Comparison of ENCODE assay signal across 12 cellular contexts in the genomic region with DNA sequence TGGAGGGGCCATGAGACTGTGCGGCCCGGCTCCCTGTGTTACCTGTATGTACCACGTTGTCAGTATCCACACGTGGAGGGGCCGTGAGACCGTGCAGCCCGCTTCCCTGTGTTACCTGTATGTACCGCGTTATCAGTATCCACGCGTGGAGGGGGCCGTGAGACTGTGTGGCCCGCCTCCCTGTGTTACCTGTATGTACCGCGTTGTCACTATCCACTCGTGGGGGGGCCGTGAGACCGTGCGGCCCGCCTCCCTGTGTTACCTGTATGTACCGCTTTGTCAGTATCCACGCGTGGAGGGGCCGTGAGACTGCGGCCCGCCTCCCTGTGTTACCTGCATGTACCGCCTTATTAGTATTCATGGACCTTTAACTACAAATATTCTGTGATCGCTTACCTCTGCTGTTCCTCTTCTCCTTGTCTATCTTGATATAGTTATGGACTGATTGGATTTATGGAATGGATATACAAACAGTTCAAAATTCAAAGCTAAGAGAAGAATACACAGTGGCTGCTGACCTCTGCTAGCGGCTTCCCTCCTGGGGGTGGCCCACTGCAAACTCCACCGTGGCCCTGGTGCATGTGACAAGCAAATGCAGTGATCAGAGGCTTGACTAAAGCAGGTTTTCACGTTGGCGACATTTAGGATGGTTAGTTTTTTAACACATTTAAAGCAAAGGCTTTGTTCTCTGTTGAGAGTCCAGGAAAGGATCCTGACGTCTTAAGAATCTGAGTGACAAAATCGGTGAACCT. TPM values are rescaled to one million over a fixed set of nuclear protein-coding genes. Genes with fewer than 3 reads are reported as not detected.
DNase-seq lines count a peak whose midpoint lies in the region; ATAC-seq and TF ChIP-seq lines count a peak whose summit lies in the region.
"Had no signal": no experiment of that assay in that cellular context is flagged by ENCODE, and none has a peak within 500 bp of the region (broad histone marks: within the 10 kb centered on the region; RNA-seq: fewer than 3 reads in every experiment).

No MANE protein-coding gene starts in this region.

- H3K9ac ChIP-seq in HUES6 (ENCODE audit: low read length) = no peak overlapping the region

- 0 out of 2 replicates have a peak overlapping the region, but pooled peaks have one; percentile 10 for H3K27ac ChIP-seq in HUES6 (ENCODE audit: low read depth, low read length)
- H3K27ac ChIP-seq in gastrocnemius medialis = peak overlapping the region; percentile 76 to 89 (median 82)
- H3K27ac ChIP-seq: SJCRH30 had no signal

- H3K4me3 Mint-ChIP-seq in nephron (no peak overlapping the region), chondrocyte (ENCODE audit: unreplicated experiment) (no peak overlapping the region)
- H3K4me3 Mint-ChIP-seq: CD8-positive, alpha-beta T cell had no signal

- DNase-seq in ecto neural progenitor cell (ENCODE audit: low spot score) (peak; percentile 36), gastrocnemius medialis (no peak), NCI-H748 treated with DMSO at 0.1 percent for 48 hours (lab: John Stamatoyannopoulos, UW) (no peak), HUDEP-2 (lab: John Stamatoyannopoulos, UW; ENCODE audit: unreplicated experiment in 76 of 76) (no peak), chondrocyte (ENCODE audit: low spot score) (no peak)
- DNase-seq: CD8-positive, alpha-beta T cell; IMR-90; NCI-H187 treated with DMSO at 0.1 percent for 48 hours; SJCRH30 had no signal

- in situ Hi-C loops in gastrocnemius medialis (cut with MboI; ENCODE audit: low sequenced_read_pairs in 4 of 4) = no loop called here

- peaks cover 3% of the 10 kb centered on the region for H3K27me3 Mint-ChIP-seq in nephron (ENCODE audit: low read depth)
- no peaks in the 10 kb centered on the region for H3K27me3 Mint-ChIP-seq in chondrocyte (ENCODE audit: low read depth)

- ATAC-seq in gastrocnemius medialis = no peak
- ATAC-seq: CD8-positive, alpha-beta T cell had no signal

- H3K36me3 Mint-ChIP-seq in nephron (ENCODE audit: low read depth) = no peaks in the 10 kb centered on the region
- no peaks in the 10 kb centered on the region for H3K36me3 Mint-ChIP-seq in chondrocyte (ENCODE audit: low read depth)
- H3K36me3 Mint-ChIP-seq: CD8-positive, alpha-beta T cell had no signal

- TF ChIP-seq CTCF in nephron (IDR thresholded peaks at IDR 0.05; ENCODE audit: unreplicated experiment in 3 of 3) (no peak), gastrocnemius medialis (IDR thresholded peaks at IDR 0.05 in 4 of 5, conservative IDR thresholded peaks at IDR 0.05 in 1 of 5) (no peak), chondrocyte (IDR thresholded peaks at IDR 0.05) (no peak)

- intact Hi-C loops in gastrocnemius medialis (cut with DNase I; ENCODE audit: low total_unique reads) = loop anchor here (1.0 to 5.0 kb wide), 2 partner anchors 16 to 36 kb away; a partner anchor contains a TSS

- H3K36me3 ChIP-seq in HUES6 (ENCODE audit: control insufficient read depth, insufficient read depth, low read length) = no peaks in the 10 kb centered on the region
- H3K36me3 ChIP-seq in gastrocnemius medialis = no peaks in the 10 kb centered on the region
- H3K36me3 ChIP-seq: HAP-1, SJCRH30 had no signal

- H3K4me1 Mint-ChIP-seq in nephron (peaks cover 52% of the 10 kb centered on the region), chondrocyte (ENCODE audit: low read depth) (peaks cover 11% of the 10 kb centered on the region)

- H3K4me1 ChIP-seq in HUES6 (ENCODE audit: control insufficient read depth, insufficient read depth, low read length) (peaks cover 46% of the 10 kb centered on the region), gastrocnemius medialis (peaks cover 49 to 52% of the 10 kb centered on the region in 2 donors)
- H3K4me1 ChIP-seq: HAP-1 had no signal

- peak overlapping the region in 2 of 3 experiments; percentile 27 to 42 for H3K27ac Mint-ChIP-seq in nephron
- no peak overlapping the region for H3K27ac Mint-ChIP-seq in chondrocyte (ENCODE audit: unreplicated experiment)
- H3K27ac Mint-ChIP-seq: CD8-positive, alpha-beta T cell had no signal

- no peaks in the 10 kb centered on the region for H3K9me3 ChIP-seq in HUES6 (ENCODE audit: control insufficient read depth, insufficient read depth, low read depth, low read length)
- H3K9me3 ChIP-seq in gastrocnemius medialis = no peaks in the 10 kb centered on the region
- H3K9me3 ChIP-seq: HAP-1, SJCRH30 had no signal

- no peaks in the 10 kb centered on the region for H3K9me3 Mint-ChIP-seq in nephron
- H3K9me3 Mint-ChIP-seq in chondrocyte (ENCODE audit: low read depth) = no peaks in the 10 kb centered on the region
- H3K9me3 Mint-ChIP-seq: CD8-positive, alpha-beta T cell had no signal

- no peaks in the 10 kb centered on the region for H3K27me3 ChIP-seq in HUES6 (ENCODE audit: control insufficient read depth, insufficient read depth, low read length)
- H3K27me3 ChIP-seq in gastrocnemius medialis = no peaks in the 10 kb centered on the region
- H3K27me3 ChIP-seq: SJCRH30 had no signal

- no peak for TF ChIP-seq POLR2A in gastrocnemius medialis (IDR thresholded peaks at IDR 0.05)

- H3K4me3 ChIP-seq in HUES6 (ENCODE audit: low read depth, low read length) = no peak overlapping the region
- H3K4me3 ChIP-seq in gastrocnemius medialis = no peak overlapping the region
- H3K4me3 ChIP-seq: HAP-1, SJCRH30 had no signal

RNA-seq across cellular contexts. Expression of a gene that starts 38.7 kb away (rescaled TPM):
- total RNA-seq in gastrocnemius medialis = 10 to 100 TPM; 10.0 to 14.2 (median 12.6) TPM
- total RNA-seq in chondrocyte = 13.1 to 22.2 TPM (median 15.4 TPM) in 3 replicates
